ENCODE assay signal across 13 cellular contexts in genomic region chr14:61927521-61927920, GRCh38.
DNase-seq lines count a peak whose midpoint lies in the region; FAIRE-seq and TF ChIP-seq lines count a peak whose summit lies in the region.
"Had no signal": no experiment of that assay in that cellular context is flagged by ENCODE, and none has a peak within 500 bp of the region (broad histone marks: within the 10 kb centered on the region; RNA-seq: fewer than 3 reads in every experiment).

No MANE protein-coding gene starts in this region.

- no peak for DNase-seq in Caco-2
- peak; percentile 79 for DNase-seq in M059J (ENCODE audit: low read depth)
- no peak for DNase-seq in H1 (ENCODE audit: low read depth in 1 of 2, low spot score in 2 of 2)
- DNase-seq in NAMALWA (ENCODE audit: low spot score), result no peak
- DNase-seq in tibial artery, result no peak
- DNase-seq in NCI-H345 (lab: John Stamatoyannopoulos, UW), result no peak
- DNase-seq in OCI-M1 (lab: John Stamatoyannopoulos, UW), result no peak
- DNase-seq: C1 segment of cervical spinal cord, foreskin melanocyte, right cardiac atrium, RPMI8226 had no signal

- H3K36me3 Mint-ChIP-seq in Caco-2 (ENCODE audit: insufficient read depth, unreplicated experiment), result no peaks in the 10 kb centered on the region

- 67% methylated on average over 2 of the region's 2 CpGs; no CpG with 5 or more reads in 1 of the 2 experiments for WGBS in H1 (ENCODE audit: extremely low coverage in 1 of 2, insufficient coverage in 1 of 2, insufficient read length in 1 of 2, insufficient replicate concordance in 2 of 2, low coverage in 1 of 2, low lambda C conversion rate in 2 of 2, missing lambda C conversion rate in 1 of 2), 2 experiments
- WGBS in mesodermal cell (ENCODE audit: insufficient coverage in 2 of 2), 2 experiments, result 33 to 61% methylated on average over 1 to 2 of the region's 2 CpGs

- H3K27ac Mint-ChIP-seq in Caco-2 (ENCODE audit: unreplicated experiment), result no peak overlapping the region

- peaks cover 43% of the 10 kb centered on the region for H3K4me1 ChIP-seq in Caco-2
- peaks cover 0 to 9% (median 8%) of the 10 kb centered on the region in 4 experiments; a peak in 5 of 7 replicates for H3K4me1 ChIP-seq in H1 (replicated peaks in 1 of 4; ENCODE audit: control insufficient read depth in 3 of 4, insufficient read depth in 4 of 4, low read length in 3 of 4)
- H3K4me1 ChIP-seq in mesodermal cell (ENCODE audit: control insufficient read depth, insufficient read depth, low read length, poor library complexity, severe bottlenecking), result peaks cover 15% of the 10 kb centered on the region
- no peaks in the 10 kb centered on the region for H3K4me1 ChIP-seq in tibial artery

- TF ChIP-seq RAD21 in H1 (IDR thresholded peaks at IDR 0.05 in 1 of 2, conservative IDR thresholded peaks at IDR 0.05 in 1 of 2; ENCODE audit: low read depth in 2 of 2, low read length in 2 of 2), result no peak

- no peak overlapping the region for H3K27ac ChIP-seq in H1 (ENCODE audit: low read depth, low read length)
- H3K27ac ChIP-seq in mesodermal cell (ENCODE audit: low read depth, low read length, severe bottlenecking), result peak overlapping the region; percentile 34
- no peak overlapping the region for H3K27ac ChIP-seq in tibial artery
- H3K27ac ChIP-seq: VCaP had no signal

- TF ChIP-seq POLR2A in H1 (IDR thresholded peaks at IDR 0.05; ENCODE audit: control extremely low read depth in 1 of 2, low read depth in 2 of 2, low read length in 2 of 2), result no peak

- no peak overlapping the region for H2BK5ac ChIP-seq in H1 (ENCODE audit: low read depth, low read length)

- no peak overlapping the region for H2AK5ac ChIP-seq in H1 (ENCODE audit: low read depth, low read length)

- H3K9ac ChIP-seq in H1 (replicated peaks in 1 of 4; ENCODE audit: extremely low read depth in 1 of 4, low read depth in 3 of 4, low read length in 3 of 4), result no peak overlapping the region

- no peak overlapping the region for H2BK15ac ChIP-seq in H1 (ENCODE audit: low read length)

- no peaks in the 10 kb centered on the region for H3K79me1 ChIP-seq in H1 (ENCODE audit: low read depth, low read length)

- H3K4ac ChIP-seq in H1 (replicated peaks; ENCODE audit: insufficient read length, low read depth, low read length), result no peak overlapping the region

- TF ChIP-seq EP300 in H1 (IDR thresholded peaks at IDR 0.05; ENCODE audit: borderline replicate concordance in 1 of 2, low read depth in 2 of 2, low read length in 2 of 2), result no peak

- H3K9me3 ChIP-seq in Caco-2 (no peaks in the 10 kb centered on the region), H1 (ENCODE audit: insufficient read depth in 2 of 2, low read depth in 1 of 2, low read length in 1 of 2) (no peaks in the 10 kb centered on the region), mesodermal cell (ENCODE audit: control insufficient read depth, low read length) (no peaks in the 10 kb centered on the region), tibial artery (no peaks in the 10 kb centered on the region)

- no peak overlapping the region for H2BK12ac ChIP-seq in H1 (ENCODE audit: low read depth, low read length)

- no peak overlapping the region for H3K18ac ChIP-seq in H1 (ENCODE audit: extremely low read depth, low read length)

- no peaks in the 10 kb centered on the region for H3K9me3 Mint-ChIP-seq in Caco-2 (ENCODE audit: unreplicated experiment)

- POLR2A ChIA-PET in Caco-2 (lab: Charles Lee), result no interaction called here
- POLR2A ChIA-PET in H1 (lab: Charles Lee; ENCODE audit: partially characterized antibody), result no interaction called here

- no peak for TF ChIP-seq CTCF in Caco-2 (IDR thresholded peaks at IDR 0.05; ENCODE audit: insufficient read depth in 1 of 2, low read depth in 1 of 2, low read length in 1 of 2, severe bottlenecking in 1 of 2, unreplicated experiment in 1 of 2)
- TF ChIP-seq CTCF in H1 (IDR thresholded peaks at IDR 0.05; ENCODE audit: control extremely low read depth in 1 of 3, insufficient read depth in 1 of 3, low read depth in 1 of 3, low read length in 3 of 3), result no peak
- no peak for TF ChIP-seq CTCF in tibial artery (IDR thresholded peaks at IDR 0.05)

- H2BK20ac ChIP-seq in H1 (ENCODE audit: low read length), result no peak overlapping the region

- H3K56ac ChIP-seq in H1 (replicated peaks; ENCODE audit: insufficient read length, low read depth, low read length), result no peak overlapping the region

- no peaks in the 10 kb centered on the region for H3K27me3 ChIP-seq in Caco-2 (replicated peaks; ENCODE audit: control insufficient read depth, insufficient read depth, low read length)
- H3K27me3 ChIP-seq in H1 (replicated peaks in 1 of 4; ENCODE audit: control insufficient read depth in 3 of 4, extremely low read depth in 1 of 4, insufficient read depth in 3 of 4, low read length in 3 of 4), result no peaks in the 10 kb centered on the region; a peak in 1 of 7 replicates
- no peaks in the 10 kb centered on the region for H3K27me3 ChIP-seq in tibial artery

- no peaks in the 10 kb centered on the region for H3K27me3 Mint-ChIP-seq in Caco-2 (ENCODE audit: insufficient read depth, unreplicated experiment)

- no peaks in the 10 kb centered on the region for H4K20me1 ChIP-seq in H1 (replicated peaks in 1 of 2; ENCODE audit: control insufficient read depth in 1 of 2, insufficient read depth in 2 of 2, low read length in 2 of 2)

- no peak for FAIRE-seq in H1 (lab: Jason Lieb, UNC)

- H3K4me3 ChIP-seq in Caco-2 (ENCODE audit: low read depth, low read length) (no peak overlapping the region), H1 (ENCODE audit: extremely low read depth in 1 of 4, insufficient read depth in 2 of 4, low read depth in 3 of 4, low read length in 4 of 4) (no peak overlapping the region), mesodermal cell (ENCODE audit: extremely low read depth, insufficient read depth, low read length, poor library complexity, severe bottlenecking) (no peak overlapping the region), tibial artery (no peak overlapping the region)

- no peak overlapping the region for H3K23ac ChIP-seq in H1 (ENCODE audit: insufficient read length)

- intact Hi-C loops in Caco-2 (cut with micrococcal nuclease; ENCODE audit: unreplicated experiment) (no loop called here), tibial artery (cut with DNase I; ENCODE audit: low total_unique reads) (no loop called here)

- H3K14ac ChIP-seq in H1 (ENCODE audit: insufficient read length), result no peak overlapping the region

- H3K4me1 Mint-ChIP-seq in Caco-2 (ENCODE audit: low read depth, unreplicated experiment), result peaks cover 35% of the 10 kb centered on the region

- H3K23me2 ChIP-seq in H1 (ENCODE audit: low read depth, low read length), result no peaks in the 10 kb centered on the region

- H4K91ac ChIP-seq in H1 (replicated peaks; ENCODE audit: insufficient read length, low read length), result no peak overlapping the region

- no peak overlapping the region for H4K8ac ChIP-seq in H1 (ENCODE audit: extremely low read depth, insufficient read depth, low read length)

- H2AFZ ChIP-seq in H1 (ENCODE audit: low read length), result peak overlapping the region; percentile 87; the same call in 1 of the 2 replicates

- H3K79me2 ChIP-seq in H1 (ENCODE audit: control insufficient read depth in 1 of 2, insufficient read depth in 2 of 2, low read length in 2 of 2), result no peaks in the 10 kb centered on the region

- H3K4me2 ChIP-seq in H1 (ENCODE audit: insufficient read depth in 1 of 2, low read depth in 2 of 2, low read length in 2 of 2), result no peak overlapping the region

- H3K36me3 ChIP-seq in Caco-2 (ENCODE audit: control insufficient read depth, insufficient read depth, low read length), result no peaks in the 10 kb centered on the region
- no peaks in the 10 kb centered on the region for H3K36me3 ChIP-seq in H1 (ENCODE audit: control insufficient read depth in 2 of 4, insufficient read depth in 4 of 4, low read length in 3 of 4)
- H3K36me3 ChIP-seq in mesodermal cell (ENCODE audit: control insufficient read depth, insufficient read depth, low read length), result no peaks in the 10 kb centered on the region
- no peaks in the 10 kb centered on the region for H3K36me3 ChIP-seq in tibial artery

- no TSS peak for BruUV-seq in Caco-2 (replicated peaks; lab: Mats Ljungman, UMichigan)

- H3K4me3 Mint-ChIP-seq in Caco-2 (ENCODE audit: unreplicated experiment), result peak overlapping the region; percentile 38

- no peak overlapping the region for H4K5ac ChIP-seq in H1 (ENCODE audit: insufficient read length, low read depth, low read length)

- H2BK120ac ChIP-seq in H1 (replicated peaks; ENCODE audit: low read depth, low read length), result no peak overlapping the region

- CTCF ChIA-PET in Caco-2 (lab: Charles Lee) (no interaction called here), H1 (lab: Charles Lee; ENCODE audit: partially characterized antibody) (interaction anchor here (0.6 to 7.8 kb wide), 9 partner anchors 9 to 198 kb away, joined by 3 to 108 read pairs (median 4); no protein-coding TSS in a partner anchor)

TF ChIP-seq in H1, 55 proteins besides CTCF, POLR2A, EP300 and RAD21:
- TF ChIP-seq POU5F1 (IDR thresholded peaks at IDR 0.05; ENCODE audit: low read depth, low read length), result no peak
- no peak for TF ChIP-seq RNF2 (IDR thresholded peaks at IDR 0.05; ENCODE audit: borderline replicate concordance, low read depth, low read length, missing control alignments, poor library complexity, severe bottlenecking)
